Comparison of ENCODE assay signal across 8 cellular contexts in genomic region chr1:201385299-201385891, GRCh38. TPM values are rescaled to one million over a fixed set of nuclear protein-coding genes. Genes with fewer than 3 reads are reported as not detected.
DNase-seq lines count a peak whose midpoint lies in the region; ATAC-seq, FAIRE-seq and TF ChIP-seq lines count a peak whose summit lies in the region.

No MANE protein-coding gene starts in this region.

- TF ChIP-seq CTCF in AG09319 (IDR thresholded peaks at IDR 0.05; ENCODE audit: low read depth, low read length): peak; percentile 73
- TF ChIP-seq CTCF in right atrium auricular region (IDR thresholded peaks at IDR 0.05): peak; percentile 63 to 79

- DNase-seq in AG09319 (ENCODE audit: extremely low read depth, low read depth) (no peak), GM18507 (ENCODE audit: extremely low spot score, insufficient read length, low read depth) (peak; percentile 49), NOMO-1 treated with DMSO at 0.1 percent for 48 hours (lab: John Stamatoyannopoulos, UW; ENCODE audit: unreplicated experiment) (peak; percentile 20), right atrium auricular region (ENCODE audit: low spot score) (no peak), NCI-H1048 (lab: John Stamatoyannopoulos, UW) (no peak)
- DNase-seq in activated naive CD4-positive, alpha-beta T cell treated with Interleukin-2 at 50 U/mL for 16 hours: peak; percentile 30
- peak; percentile 14 to 38 (median 18) for DNase-seq in stimulated activated CD4-positive, alpha-beta T cell treated with anti-CD3 and anti-CD28 coated beads, Interleukin-12 subunit alpha, Interleukin-12 subunit beta, amount 100 ng/mL, for 48 hours (ENCODE audit: low read depth in 2 of 3, low spot score in 1 of 3)

- peaks cover 0 to 34% of the 10 kb centered on the region in 2 donors for H3K4me1 ChIP-seq in right atrium auricular region

- no peaks in the 10 kb centered on the region for H3K9me3 ChIP-seq in right atrium auricular region

- no peaks in the 10 kb centered on the region for H3K36me3 ChIP-seq in right atrium auricular region

- no peak overlapping the region for H3K4me3 ChIP-seq in right atrium auricular region

- peak; percentile 79 for ATAC-seq in HG03342 (IDR thresholded peaks at IDR 0.05; ENCODE audit: unreplicated experiment)

- peak; percentile 88 for FAIRE-seq in GM18507 (lab: Jason Lieb, UNC)

- H3K27ac ChIP-seq in right atrium auricular region: peak overlapping the region; percentile 76 to 92

- H3K27me3 ChIP-seq in right atrium auricular region: no peaks in the 10 kb centered on the region

RNA-seq across cellular contexts. Expression of gene TNNT2, which starts 7.9 kb away (rescaled TPM):
- over 10,000 TPM in 1 of 2 donors, 1,000 to 10,000 TPM in 1; 4,112 to 12,321 TPM for total RNA-seq in right atrium auricular region

RNA-seq across cellular contexts. Expression of gene LAD1, which starts 13.7 kb away (rescaled TPM):
- 1 to 10 TPM; 1.4 to 8.8 TPM for total RNA-seq in right atrium auricular region

RNA-seq across cellular contexts. Expression of gene TNNI1, which starts 36.1 kb away (rescaled TPM):
- 100 to 1,000 TPM in 1 of 2 donors, 10 to 100 TPM in 1; 17.5 to 177 TPM for total RNA-seq in right atrium auricular region

Comparison
In these comparisons a context has a peak if more than half of its experiments do, and no peak if none do; other contexts are left out.
1. DNase-seq: peak in GM18507 (single experiment), NOMO-1 treated with DMSO at 0.1 percent for 48 hours (single experiment), activated naive CD4-positive, alpha-beta T cell treated with Interleukin-2 at 50 U/mL for 16 hours (single experiment) and stimulated activated CD4-positive, alpha-beta T cell treated with anti-CD3 and anti-CD28 coated beads, Interleukin-12 subunit alpha, Interleukin-12 subunit beta, amount 100 ng/mL, for 48 hours (3 of 3); none in AG09319 (single experiment), right atrium auricular region (single experiment) and NCI-H1048 (single experiment).